ENCODE assay signal across 8 cellular contexts in genomic region chr16:67935402-67936123, GRCh38. TPM values are rescaled to one million over a fixed set of nuclear protein-coding genes. Genes with fewer than 3 reads are reported as not detected.
A peak's percentile ranks its signal among the peaks of the same experiment; 100 is the strongest.
DNase-seq lines count a peak whose midpoint lies in the region; ATAC-seq lines count a peak whose summit lies in the region.

No MANE protein-coding gene starts in this region.

- peak; percentile 97 for DNase-seq in COLO829 (ENCODE audit: low spot score)
- peak; percentile 98 for DNase-seq in HT-29 (ENCODE audit: low spot score)
- peak; percentile 92 for DNase-seq in NK-92 treated with Interleukin-12 subunit alpha and Interleukin-12 subunit beta, amount 100 ng/mL, for 24 hours (lab: John Stamatoyannopoulos, UW)
- DNase-seq in activated CD8-positive, alpha-beta memory T cell treated with anti-CD3 and anti-CD28 coated beads for 4 hours (ENCODE audit: low read depth in 2 of 2): peak; percentile 89 to 94
- DNase-seq in effector memory CD4-positive, alpha-beta T cell: peak; percentile 93 to 96 (median 94)
- peak; percentile 98 for DNase-seq in medulla oblongata (ENCODE audit: extremely low spot score)
- DNase-seq in stimulated activated CD4-positive, alpha-beta T cell treated with anti-CD3 and anti-CD28 coated beads, TNF-alpha, amount 100 ng/mL, for 48 hours (ENCODE audit: low read depth in 3 of 3): peak; percentile 90 to 96 (median 95)

- no peaks in the 10 kb centered on the region for H3K9me3 ChIP-seq in effector memory CD4-positive, alpha-beta T cell (ENCODE audit: control insufficient read depth, low read length)

- peaks cover 25% of the 10 kb centered on the region for H3K4me1 ChIP-seq in effector memory CD4-positive, alpha-beta T cell (ENCODE audit: control insufficient read depth, insufficient read depth, low read length, poor library complexity, severe bottlenecking)

- peak overlapping the region; percentile 92 for H3K4me3 ChIP-seq in effector memory CD4-positive, alpha-beta T cell (ENCODE audit: insufficient read depth, low read depth, low read length, poor library complexity, severe bottlenecking)

- ATAC-seq in GM21360 (IDR thresholded peaks at IDR 0.05; ENCODE audit: unreplicated experiment): peak; percentile 83

- H3K27me3 ChIP-seq in effector memory CD4-positive, alpha-beta T cell (replicated peaks; ENCODE audit: control insufficient read depth, insufficient read depth, low read length, poor library complexity, severe bottlenecking): no peaks in the 10 kb centered on the region

- peak overlapping the region; percentile 85 for H3K27ac ChIP-seq in effector memory CD4-positive, alpha-beta T cell (ENCODE audit: insufficient read depth, low read length, poor library complexity, severe bottlenecking)

- peaks cover 24% of the 10 kb centered on the region for H3K36me3 ChIP-seq in effector memory CD4-positive, alpha-beta T cell (ENCODE audit: control insufficient read depth, insufficient read depth, low read length)

RNA-seq across cellular contexts. Expression of gene PSMB10, which starts 1.1 kb away (rescaled TPM):
- total RNA-seq in HT-29 (2014; rRNA removed; shearing (Covaris generic)): 173 and 191 TPM in 2 replicates

RNA-seq across cellular contexts. Expression of gene CTRL, which starts 3.9 kb away (rescaled TPM):
- total RNA-seq in HT-29 (2014; rRNA removed; shearing (Covaris generic)): 2.2 and 3.5 TPM in 2 replicates

RNA-seq across cellular contexts. Expression of gene LCAT, which starts 8.4 kb away (rescaled TPM):
- 1.4 and 3.3 TPM in 2 replicates for total RNA-seq in HT-29 (2014; rRNA removed; shearing (Covaris generic))

RNA-seq across cellular contexts. Expression of gene SLC12A4, which starts 32.9 kb away (rescaled TPM):
- 10.0 and 14.1 TPM in 2 replicates for total RNA-seq in HT-29 (2014; rRNA removed; shearing (Covaris generic))

RNA-seq across cellular contexts. Expression of gene PSKH1, which starts 42.5 kb away (rescaled TPM):
- total RNA-seq in HT-29 (2014; rRNA removed; shearing (Covaris generic)): 11.5 and 15.1 TPM in 2 replicates

Comparison
In these comparisons a context has a peak if more than half of its experiments do, and no peak if none do; other contexts are left out.
1. Peak in every context shown above with its lines: DNase-seq, ATAC-seq, H3K4me3 ChIP-seq and H3K27ac ChIP-seq.